ENCODE assay signal across 1 cellular context in genomic region chr22:31730344-31730711, GRCh38.
TF ChIP-seq lines count a peak whose summit lies in the region.

No MANE protein-coding gene starts in this region.

TF ChIP-seq in liver, 16 proteins besides CTCF, POLR2A, EP300 and RAD21 (continued from another document):
- TF ChIP-seq SP1 (IDR thresholded peaks at IDR 0.05) = no peak
- no peak for TF ChIP-seq NR2F2 (IDR thresholded peaks at IDR 0.05)
TF ChIP-seq in liver: peak in this region for 0.
